In genomic region chr6:148239215-148239614, GRCh38 we compare ENCODE assay signal across 31 cellular contexts.
DNase-seq lines count a peak whose midpoint lies in the region; ATAC-seq and TF ChIP-seq lines count a peak whose summit lies in the region.
"Had no signal": no experiment of that assay in that cellular context is flagged by ENCODE, and none has a peak within 500 bp of the region (broad histone marks: within the 10 kb centered on the region; RNA-seq: fewer than 3 reads in every experiment).

No MANE protein-coding gene starts in this region.

- DNase-seq in left ventricle myocardium inferior = no peak
- DNase-seq in left ventricle myocardium superior = no peak
- peak; percentile 75 for DNase-seq in esophagus muscularis mucosa (ENCODE audit: extremely low spot score)
- DNase-seq in prostate gland (ENCODE audit: low spot score) = peak; percentile 29
- no peak for DNase-seq in NCI-H524 (lab: John Stamatoyannopoulos, UW)
- DNase-seq in NCI-H2029 (lab: John Stamatoyannopoulos, UW) = no peak
- no peak for DNase-seq in activated CD4-positive, alpha-beta T cell treated with anti-CD3 and anti-CD28 coated beads, Interleukin-2, amount 10 ng/mL, durations not matched to agents 24 days and 14 days
- no peak for DNase-seq in stimulated activated CD4-positive, alpha-beta T cell treated with anti-CD3 and anti-CD28 coated beads, Interleukin-15, amount 100 ng/mL, for 24 hours
- DNase-seq: 8988T; activated CD4-positive, alpha-beta memory T cell treated with anti-CD3 and anti-CD28 coated beads for 36 hours; activated CD8-positive, alpha-beta memory T cell treated with anti-CD3 and anti-CD28 coated beads, Interleukin-2, amount 50 U/mL, for 4 hours; activated naive CD4-positive, alpha-beta T cell treated with anti-CD3 and anti-CD28 coated beads for 36 hours; adrenal gland; COR-L47; DMS53; effector memory CD4-positive, alpha-beta T cell; gastrocnemius medialis; Kasumi-1; MV-4-11; NCI-H1436 treated with DMSO at 0.1 percent for 48 hours; NCI-H446 treated with DMSO at 0.1 percent for 48 hours; NCI-H82; right lobe of liver; SIG-M5; stimulated activated CD4-positive, alpha-beta T cell treated with anti-CD3 and anti-CD28 coated beads, Interleukin-4, amount 100 ng/mL, for 24 hours had no signal

- H3K9me3 Mint-ChIP-seq in activated CD4-positive, alpha-beta T cell treated with anti-CD3 and anti-CD28 coated beads, Interleukin-2, amount 10 ng/mL, durations not matched to agents 24 days and 14 days = no peaks in the 10 kb centered on the region
- H3K9me3 Mint-ChIP-seq: activated CD4-positive, alpha-beta memory T cell treated with anti-CD3 and anti-CD28 coated beads for 36 hours; activated naive CD4-positive, alpha-beta T cell treated with anti-CD3 and anti-CD28 coated beads for 36 hours; activated T-helper 1 cell treated with anti-CD3 and anti-CD28 coated beads, Interleukin-12 subunit alpha, Interleukin-12 subunit beta, Interleukin-2, Interleukin-4 antibody, amounts not matched to agents 30 ng/mL and 10 ng/mL and 1 ng/mL, durations not matched to agents 14 hours and 24 hours and 36 hours; neural progenitor cell had no signal

- H3K27me3 ChIP-seq in left ventricle myocardium inferior (ENCODE audit: low read depth) (no peaks in the 10 kb centered on the region), esophagus muscularis mucosa (no peaks in the 10 kb centered on the region), prostate gland (replicated peaks; ENCODE audit: insufficient read depth) (no peaks in the 10 kb centered on the region)
- H3K27me3 ChIP-seq: adrenal gland, gastrocnemius medialis, hepatocyte, neural progenitor cell, right lobe of liver had no signal

- H3K9me3 ChIP-seq in left ventricle myocardium inferior (replicated peaks) (no peaks in the 10 kb centered on the region), esophagus muscularis mucosa (no peaks in the 10 kb centered on the region), prostate gland (no peaks in the 10 kb centered on the region)
- H3K9me3 ChIP-seq: adrenal gland, gastrocnemius medialis, right lobe of liver had no signal

- H3K36me3 ChIP-seq in left ventricle myocardium inferior (no peaks in the 10 kb centered on the region), esophagus muscularis mucosa (no peaks in the 10 kb centered on the region), prostate gland (no peaks in the 10 kb centered on the region)
- H3K36me3 ChIP-seq: adrenal gland, gastrocnemius medialis, neural progenitor cell, right lobe of liver had no signal

- TF ChIP-seq POLR2A in esophagus muscularis mucosa (IDR thresholded peaks at IDR 0.05; ENCODE audit: low read depth) = no peak
- no peak for TF ChIP-seq POLR2A in prostate gland (IDR thresholded peaks at IDR 0.05)

- peak overlapping the region; percentile 79 for H3K27ac ChIP-seq in left ventricle myocardium inferior (replicated peaks)
- H3K27ac ChIP-seq in esophagus muscularis mucosa (replicated peaks in 1 of 4) = no peak overlapping the region
- no peak overlapping the region for H3K27ac ChIP-seq in prostate gland
- H3K27ac ChIP-seq: adrenal gland, C4-2B, gastrocnemius medialis, hepatocyte, neural progenitor cell, right lobe of liver had no signal

- TF ChIP-seq EP300 in esophagus muscularis mucosa (IDR thresholded peaks at IDR 0.05) = no peak

- no peak for ATAC-seq in left ventricle myocardium superior
- ATAC-seq: activated CD4-positive, CD25-positive, alpha-beta regulatory T cell treated with anti-CD3 and anti-CD28 coated beads, Interleukin-2, amount 50 U/mL, for 24 hours; gastrocnemius medialis; HCT116 had no signal

- H3K36me3 Mint-ChIP-seq in activated CD4-positive, alpha-beta T cell treated with anti-CD3 and anti-CD28 coated beads, Interleukin-2, amount 10 ng/mL, durations not matched to agents 24 days and 14 days (ENCODE audit: low read depth) = no peaks in the 10 kb centered on the region
- H3K36me3 Mint-ChIP-seq: activated CD4-positive, alpha-beta memory T cell treated with anti-CD3 and anti-CD28 coated beads for 36 hours; neural progenitor cell had no signal

- intact Hi-C loops in left ventricle myocardium inferior (cut with micrococcal nuclease) (no loop called here), left ventricle myocardium superior (cut with micrococcal nuclease) (no loop called here), esophagus muscularis mucosa (cut with DNase I) (no loop called here), prostate gland (cut with DNase I) (no loop called here)
- intact Hi-C loops in activated CD4-positive, alpha-beta T cell treated with anti-CD3 and anti-CD28 coated beads, Interleukin-2, amount 10 ng/mL, durations not matched to agents 24 days and 14 days (cut with micrococcal nuclease) = no loop called here

- H3K4me3 Mint-ChIP-seq in activated CD4-positive, alpha-beta T cell treated with anti-CD3 and anti-CD28 coated beads, Interleukin-2, amount 10 ng/mL, durations not matched to agents 24 days and 14 days = no peak overlapping the region
- H3K4me3 Mint-ChIP-seq: activated CD4-positive, alpha-beta memory T cell treated with anti-CD3 and anti-CD28 coated beads for 36 hours; activated naive CD4-positive, alpha-beta T cell treated with anti-CD3 and anti-CD28 coated beads for 36 hours; activated T-helper 1 cell treated with anti-CD3 and anti-CD28 coated beads, Interleukin-12 subunit alpha, Interleukin-12 subunit beta, Interleukin-2, Interleukin-4 antibody, amounts not matched to agents 30 ng/mL and 10 ng/mL and 1 ng/mL, durations not matched to agents 14 hours and 24 hours and 36 hours; neural progenitor cell had no signal

- H3K4me3 ChIP-seq in left ventricle myocardium inferior (no peak overlapping the region), esophagus muscularis mucosa (no peak overlapping the region), prostate gland (no peak overlapping the region)
- H3K4me3 ChIP-seq: adrenal gland, gastrocnemius medialis, hepatocyte, neural progenitor cell, right lobe of liver had no signal

- H3K27me3 Mint-ChIP-seq in activated CD4-positive, alpha-beta T cell treated with anti-CD3 and anti-CD28 coated beads, Interleukin-2, amount 10 ng/mL, durations not matched to agents 24 days and 14 days = peaks cover 4% of the 10 kb centered on the region

- peaks cover 44% of the 10 kb centered on the region for H3K4me1 ChIP-seq in left ventricle myocardium inferior
- peaks cover 7 to 25% (median 12%) of the 10 kb centered on the region in 4 donors for H3K4me1 ChIP-seq in esophagus muscularis mucosa
- H3K4me1 ChIP-seq in prostate gland (replicated peaks) = no peaks in the 10 kb centered on the region
- H3K4me1 ChIP-seq: adrenal gland, neural progenitor cell, right lobe of liver had no signal

- H3K27ac Mint-ChIP-seq in activated CD4-positive, alpha-beta T cell treated with anti-CD3 and anti-CD28 coated beads, Interleukin-2, amount 10 ng/mL, durations not matched to agents 24 days and 14 days = no peak overlapping the region
- H3K27ac Mint-ChIP-seq: activated CD4-positive, alpha-beta memory T cell treated with anti-CD3 and anti-CD28 coated beads for 36 hours; activated naive CD4-positive, alpha-beta T cell treated with anti-CD3 and anti-CD28 coated beads for 36 hours; activated T-helper 1 cell treated with anti-CD3 and anti-CD28 coated beads, Interleukin-12 subunit alpha, Interleukin-12 subunit beta, Interleukin-2, Interleukin-4 antibody, amounts not matched to agents 30 ng/mL and 10 ng/mL and 1 ng/mL, durations not matched to agents 14 hours and 24 hours and 36 hours; neural progenitor cell had no signal

- TF ChIP-seq CTCF in left ventricle myocardium inferior (IDR thresholded peaks at IDR 0.05; ENCODE audit: borderline replicate concordance) = no peak
- TF ChIP-seq CTCF in esophagus muscularis mucosa (IDR thresholded peaks at IDR 0.05) = no peak
- TF ChIP-seq CTCF in prostate gland (IDR thresholded peaks at IDR 0.05) = no peak

- H3K4me1 Mint-ChIP-seq in activated CD4-positive, alpha-beta T cell treated with anti-CD3 and anti-CD28 coated beads, Interleukin-2, amount 10 ng/mL, durations not matched to agents 24 days and 14 days = no peaks in the 10 kb centered on the region

- WGBS in esophagus muscularis mucosa = 55% methylated on average over 2 of the region's 5 CpGs
- WGBS in prostate gland = 42% methylated on average over 5 of the region's 5 CpGs

Comparison
In these comparisons a context has a peak if more than half of its experiments do, and no peak if none do; other contexts are left out.
1. DNase-seq: peak in esophagus muscularis mucosa (single experiment) and prostate gland (single experiment); none in left ventricle myocardium inferior (single experiment), left ventricle myocardium superior (single experiment), NCI-H524 (0 of 2), NCI-H2029 (single experiment), activated CD4-positive, alpha-beta T cell treated with anti-CD3 and anti-CD28 coated beads, Interleukin-2, amount 10 ng/mL, durations not matched to agents 24 days and 14 days (single experiment) and stimulated activated CD4-positive, alpha-beta T cell treated with anti-CD3 and anti-CD28 coated beads, Interleukin-15, amount 100 ng/mL, for 24 hours (single experiment).